Comparison of ENCODE assay signal across 1 cellular context in genomic region chr18:28725876-28726275, GRCh38.
TF ChIP-seq lines count a peak whose summit lies in the region.

No MANE protein-coding gene starts in this region.

TF ChIP-seq in HepG2, 621 proteins besides CTCF, POLR2A, EP300 and RAD21 (continued from another document):
- TF ChIP-seq ZHX2 (IDR thresholded peaks at IDR 0.05; ENCODE audit: low read depth) (no peak), ZHX2 (CRISPR knock-in tag; IDR thresholded peaks at IDR 0.05; ENCODE audit: borderline replicate concordance) (no peak), BCL6 (CRISPR knock-in tag; IDR thresholded peaks at IDR 0.05) (no peak)
